In the genomic region with DNA sequence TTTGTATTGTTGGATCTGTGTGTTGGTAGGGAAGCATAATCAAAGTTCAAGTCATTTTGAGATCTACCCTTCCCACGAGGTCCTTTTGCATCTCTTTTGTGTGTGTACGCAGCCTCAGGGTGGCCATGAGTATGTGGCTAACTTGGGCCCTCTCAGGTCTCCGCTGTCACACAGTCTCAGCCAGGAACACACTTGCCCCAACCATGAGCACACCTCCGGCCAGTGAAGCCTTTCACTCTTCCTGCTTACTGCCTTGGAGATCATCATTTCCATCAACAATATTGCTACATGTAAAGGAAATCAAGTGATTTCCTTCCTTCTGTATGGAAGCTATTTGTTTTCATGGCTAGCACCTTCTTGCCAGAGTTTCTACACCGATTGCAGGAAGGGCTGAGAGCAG, we compare ENCODE assay signal across 16 cellular contexts. TPM values are rescaled to one million over a fixed set of nuclear protein-coding genes. Genes with fewer than 3 reads are reported as not detected.
DNase-seq lines count a peak whose midpoint lies in the region; ATAC-seq and TF ChIP-seq lines count a peak whose summit lies in the region.
"Had no signal": no experiment of that assay in that cellular context is flagged by ENCODE, and none has a peak within 500 bp of the region (broad histone marks: within the 10 kb centered on the region; RNA-seq: fewer than 3 reads in every experiment).

No MANE protein-coding gene starts in this region.

- POLR2A ChIA-PET in WTC11 (lab: Charles Lee) = no interaction called here

- peaks cover 63% of the 10 kb centered on the region for H4K20me1 ChIP-seq in BLaER1

- intact Hi-C loops in sciatic nerve (cut with DNase I) = no loop called here
- intact Hi-C loops in left cardiac atrium (cut with DNase I) = no loop called here

- no peaks in the 10 kb centered on the region for H3K27me3 Mint-ChIP-seq in WTC11 (ENCODE audit: low read depth)
- peaks cover 11% of the 10 kb centered on the region for H3K27me3 Mint-ChIP-seq in glutamatergic neuron (ENCODE audit: unreplicated experiment)
- H3K27me3 Mint-ChIP-seq: B cell had no signal

- H3K4me1 Mint-ChIP-seq in WTC11 = peaks cover 10% of the 10 kb centered on the region
- H3K4me1 Mint-ChIP-seq in glutamatergic neuron (ENCODE audit: low read depth, unreplicated experiment) = peaks cover 9% of the 10 kb centered on the region

- H3K4me3 ChIP-seq in BLaER1 = no peak overlapping the region
- H3K4me3 ChIP-seq: K562 had no signal

- no peak overlapping the region for H3K27ac ChIP-seq in BLaER1

- no peaks in the 10 kb centered on the region for H3K27me3 ChIP-seq in BLaER1

- CTCF ChIA-PET in WTC11 (lab: Charles Lee) = interaction anchor here (0.9 to 1.4 kb wide), 3 partner anchors 14 to 220 kb away, joined by 3 to 7 read pairs (median 5); partner anchors contain the start of genes FGFR4 and ZNF346

- H3K9me3 Mint-ChIP-seq in WTC11 (peaks cover 3% of the 10 kb centered on the region; the same call in 1 of the 2 replicates), glutamatergic neuron (ENCODE audit: unreplicated experiment) (peaks cover 6% of the 10 kb centered on the region)

- no peak overlapping the region for H3K4me3 Mint-ChIP-seq in WTC11
- H3K4me3 Mint-ChIP-seq in glutamatergic neuron (ENCODE audit: unreplicated experiment) = peak overlapping the region; percentile 66
- H3K4me3 Mint-ChIP-seq: B cell had no signal

- ATAC-seq in WTC11 (peak; percentile 46), sciatic nerve (no peak), GM19452 (IDR thresholded peaks at IDR 0.05; ENCODE audit: unreplicated experiment) (no peak), left cardiac atrium (no peak)

- DNase-seq in ELF-1 (ENCODE audit: low read depth, low spot score) (peak; percentile 16), WTC11 (ENCODE audit: low spot score) (no peak), glutamatergic neuron (no peak), sciatic nerve (ENCODE audit: low spot score) (no peak), left cardiac atrium (no peak)
- DNase-seq in activated CD8-positive, alpha-beta memory T cell treated with anti-CD3 and anti-CD28 coated beads, Interleukin-2, amount 50 U/mL, for 4 hours = no peak
- DNase-seq: EL; NCI-H1048; NCI-H2107; NCI-H226; NCI-H526; NK-92 treated with Interleukin-12 subunit alpha and Interleukin-12 subunit beta, amount 100 ng/mL, for 24 hours had no signal

- H3K9ac ChIP-seq in BLaER1 = no peak overlapping the region

- H3K36me3 ChIP-seq in BLaER1 = peaks cover 63% of the 10 kb centered on the region

- peak overlapping the region; percentile 61 for H3K4me2 ChIP-seq in BLaER1

- peak overlapping the region; percentile 60 for H3K27ac Mint-ChIP-seq in WTC11
- peak overlapping the region; percentile 96 for H3K27ac Mint-ChIP-seq in glutamatergic neuron (ENCODE audit: unreplicated experiment)
- H3K27ac Mint-ChIP-seq: B cell had no signal

- H3K4me1 ChIP-seq in BLaER1 = peaks cover 35% of the 10 kb centered on the region

- H3K9me3 ChIP-seq in BLaER1 = peaks cover under 1% of the 10 kb centered on the region

- TF ChIP-seq CTCF in WTC11 (IDR thresholded peaks at IDR 0.05) = no peak
- no peak for TF ChIP-seq CTCF in glutamatergic neuron (IDR thresholded peaks at IDR 0.05; ENCODE audit: partially characterized antibody, unreplicated experiment)

- peaks cover 13% of the 10 kb centered on the region for H3K36me3 Mint-ChIP-seq in WTC11
- H3K36me3 Mint-ChIP-seq in glutamatergic neuron (ENCODE audit: unreplicated experiment) = peaks cover 7% of the 10 kb centered on the region

TF ChIP-seq in WTC11, 78 proteins besides CTCF, POLR2A, EP300 and RAD21 (continues in another document):
- no peak for TF ChIP-seq USF2 (CRISPR knock-in tag; IDR thresholded peaks at IDR 0.05)
- no peak for TF ChIP-seq ATF2 (CRISPR knock-in tag; IDR thresholded peaks at IDR 0.05; ENCODE audit: borderline replicate concordance, low read depth)
- TF ChIP-seq HMGA2 (CRISPR knock-in tag; IDR thresholded peaks at IDR 0.05) = no peak
- TF ChIP-seq ARID4B (CRISPR knock-in tag; IDR thresholded peaks at IDR 0.05; ENCODE audit: borderline replicate concordance) = no peak
- TF ChIP-seq ZNF219 (CRISPR knock-in tag; IDR thresholded peaks at IDR 0.05; ENCODE audit: borderline replicate concordance) = no peak
- no peak for TF ChIP-seq FOXJ3 (CRISPR knock-in tag; IDR thresholded peaks at IDR 0.05; ENCODE audit: borderline replicate concordance)
- no peak for TF ChIP-seq ATF1 (CRISPR knock-in tag; IDR thresholded peaks at IDR 0.05)
- TF ChIP-seq, protein P1, sequence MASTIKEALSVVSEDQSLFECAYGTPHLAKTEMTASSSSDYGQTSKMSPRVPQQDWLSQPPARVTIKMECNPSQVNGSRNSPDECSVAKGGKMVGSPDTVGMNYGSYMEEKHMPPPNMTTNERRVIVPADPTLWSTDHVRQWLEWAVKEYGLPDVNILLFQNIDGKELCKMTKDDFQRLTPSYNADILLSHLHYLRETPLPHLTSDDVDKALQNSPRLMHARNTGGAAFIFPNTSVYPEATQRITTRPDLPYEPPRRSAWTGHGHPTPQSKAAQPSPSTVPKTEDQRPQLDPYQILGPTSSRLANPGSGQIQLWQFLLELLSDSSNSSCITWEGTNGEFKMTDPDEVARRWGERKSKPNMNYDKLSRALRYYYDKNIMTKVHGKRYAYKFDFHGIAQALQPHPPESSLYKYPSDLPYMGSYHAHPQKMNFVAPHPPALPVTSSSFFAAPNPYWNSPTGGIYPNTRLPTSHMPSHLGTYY (CRISPR knock-in tag; IDR thresholded peaks at IDR 0.05) = no peak
- no peak for TF ChIP-seq ZNF138 (CRISPR knock-in tag; conservative IDR thresholded peaks at IDR 0.05)

RNA-seq across cellular contexts. Expression of gene ZNF346, which starts 13.9 kb away (rescaled TPM):
- total RNA-seq in WTC11 (2021) = 18.4 to 25.4 TPM (median 19.4 TPM) in 3 replicates
- 18.2 TPM for total RNA-seq in glutamatergic neuron (ENCODE audit: unreplicated experiment)
- 27.1 TPM for total RNA-seq in sciatic nerve
- total RNA-seq in left cardiac atrium = 10 to 100 TPM in 1 of 2 donors, 1 to 10 TPM in 1; 9.9 to 11.6 TPM

RNA-seq across cellular contexts. Expression of gene UIMC1, which starts 29.9 kb away (rescaled TPM):
- total RNA-seq in WTC11 (2021) (44.4 to 48.0 TPM (median 46.1 TPM) in 3 replicates), glutamatergic neuron (ENCODE audit: unreplicated experiment) (38.5 TPM), sciatic nerve (58.0 TPM), left cardiac atrium (10 to 100 TPM; 25.4 to 32.1 TPM)

RNA-seq across cellular contexts. Expression of gene FGFR4, which starts 50.3 kb away (rescaled TPM):
- 108 to 122 TPM (median 111 TPM) in 3 replicates for total RNA-seq in WTC11 (2021)
- 5.2 TPM for total RNA-seq in glutamatergic neuron (ENCODE audit: unreplicated experiment)
- total RNA-seq in sciatic nerve = 1.4 TPM
- total RNA-seq in left cardiac atrium = 1 to 10 TPM in 1 of 2 donors, under 1 TPM in 1; 0.92 to 1.4 TPM

Comparison
In these comparisons a context has a peak if more than half of its experiments do, and no peak if none do; other contexts are left out.
1. RNA of gene FGFR4, which starts 50.3 kb away (total RNA-seq): 108 to 122 TPM in WTC11; 5.2 TPM in glutamatergic neuron (single experiment), 0.92 to 1.4 TPM in left cardiac atrium and 1.4 TPM in sciatic nerve (single experiment); every median in the first group is over 10 times any median in the second.